Comparison of ENCODE assay signal across 10 cellular contexts in the genomic region with DNA sequence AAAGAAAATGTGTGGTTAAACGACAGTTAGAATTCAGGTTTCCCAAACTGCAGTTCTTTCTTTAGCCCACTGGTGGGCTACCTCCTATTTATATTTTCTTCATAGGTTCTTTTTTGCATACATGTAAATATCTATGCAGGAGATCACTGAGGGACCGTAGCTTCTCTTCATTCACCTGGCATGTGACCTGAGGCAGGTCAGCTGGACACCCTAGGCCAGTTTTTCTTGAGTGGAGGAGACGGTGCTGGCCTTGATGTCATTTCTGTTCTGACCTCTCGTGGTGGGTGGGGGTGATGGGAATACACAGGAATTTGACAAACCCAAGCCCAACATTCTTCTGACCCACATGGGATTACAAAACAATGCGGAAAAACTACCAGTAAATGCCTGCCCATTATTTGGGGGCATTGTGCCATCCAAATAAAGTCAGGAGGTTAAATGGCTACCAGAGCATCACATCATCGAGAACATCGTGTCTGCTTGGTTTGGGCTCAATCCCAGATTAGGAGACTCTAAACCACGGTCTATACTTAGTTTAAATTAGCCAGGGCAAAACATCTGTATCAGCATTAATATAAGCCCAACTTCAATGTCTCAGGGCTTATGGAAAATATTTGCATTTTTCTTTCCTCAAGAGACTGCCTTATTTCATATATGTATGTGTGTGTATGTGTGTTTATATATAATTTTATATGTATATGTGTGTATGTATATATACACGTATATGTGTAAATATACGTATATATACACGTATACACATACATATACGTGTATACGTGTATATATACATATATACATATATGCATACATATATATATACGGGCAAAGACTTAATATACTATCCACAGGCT. TPM values are rescaled to one million over a fixed set of nuclear protein-coding genes. Genes with fewer than 3 reads are reported as not detected.
DNase-seq lines count a peak whose midpoint lies in the region; ATAC-seq and TF ChIP-seq lines count a peak whose summit lies in the region.
"Had no signal": no experiment of that assay in that cellular context is flagged by ENCODE, and none has a peak within 500 bp of the region (broad histone marks: within the 10 kb centered on the region; RNA-seq: fewer than 3 reads in every experiment).

No MANE protein-coding gene starts in this region.

- ATAC-seq in GM21381 (IDR thresholded peaks at IDR 0.05; ENCODE audit: unreplicated experiment) (no peak), GM19328 (IDR thresholded peaks at IDR 0.05; ENCODE audit: unreplicated experiment) (no peak), HG03196 (IDR thresholded peaks at IDR 0.05; ENCODE audit: unreplicated experiment) (no peak)

- H3K4me1 ChIP-seq in OCI-LY7 (ENCODE audit: insufficient read depth, low read length, poor library complexity, severe bottlenecking) (peaks cover 32% of the 10 kb centered on the region), fibroblast of lung (ENCODE audit: control insufficient read depth, extremely low read depth, insufficient read depth, low read length) (peaks cover 33% of the 10 kb centered on the region)
- H3K4me1 ChIP-seq in CD4-positive, alpha-beta memory T cell (ENCODE audit: insufficient read depth, low read length): peaks cover 21% of the 10 kb centered on the region

- no peak overlapping the region for H3K4me3 Mint-ChIP-seq in CD4-positive, alpha-beta memory T cell
- H3K4me3 Mint-ChIP-seq: activated T-helper 1 cell treated with anti-CD3 and anti-CD28 coated beads, Interleukin-12 subunit alpha, Interleukin-12 subunit beta, Interleukin-2, Interleukin-4 antibody, amounts not matched to agents 30 ng/mL and 10 ng/mL and 1 ng/mL, durations not matched to agents 14 hours and 24 hours and 36 hours had no signal

- peak overlapping the region; percentile 31; the same call in 1 of the 2 replicates for H2AFZ ChIP-seq in OCI-LY7 (ENCODE audit: low read length)
- H2AFZ ChIP-seq in fibroblast of lung (ENCODE audit: low read length): no peak overlapping the region

- peak overlapping the region in 1 of 7 donors; percentile 16 for H3K27ac Mint-ChIP-seq in CD4-positive, alpha-beta memory T cell

- TF ChIP-seq CTCF in OCI-LY7 (conservative IDR thresholded peaks at IDR 0.05; ENCODE audit: low read length) (peak; percentile 72), fibroblast of lung (conservative IDR thresholded peaks at IDR 0.05 in 1 of 2, IDR thresholded peaks at IDR 0.05 in 1 of 2; ENCODE audit: low read depth in 1 of 2, low read length in 2 of 2) (peak; percentile 14 to 30), retinal pigment epithelial cell (conservative IDR thresholded peaks at IDR 0.05; ENCODE audit: low read depth, low read length) (peak; percentile 33)

- H3K9me3 Mint-ChIP-seq in CD4-positive, alpha-beta memory T cell: no peaks in the 10 kb centered on the region
- H3K9me3 Mint-ChIP-seq: activated T-helper 1 cell treated with anti-CD3 and anti-CD28 coated beads, Interleukin-12 subunit alpha, Interleukin-12 subunit beta, Interleukin-2, Interleukin-4 antibody, amounts not matched to agents 30 ng/mL and 10 ng/mL and 1 ng/mL, durations not matched to agents 14 hours and 24 hours and 36 hours had no signal

- H3K4me1 Mint-ChIP-seq in CD4-positive, alpha-beta memory T cell: peaks cover 14 to 18% (median 16%) of the 10 kb centered on the region in 4 donors

- H3K79me2 ChIP-seq in OCI-LY7 (ENCODE audit: insufficient read depth, low read depth, low read length) (no peaks in the 10 kb centered on the region), fibroblast of lung (ENCODE audit: control insufficient read depth, insufficient read depth, low read length) (no peaks in the 10 kb centered on the region)

- no peaks in the 10 kb centered on the region for H3K36me3 ChIP-seq in OCI-LY7 (ENCODE audit: insufficient read depth, low read length)
- no peaks in the 10 kb centered on the region for H3K36me3 ChIP-seq in fibroblast of lung (ENCODE audit: control insufficient read depth, insufficient read depth, low read length)
- no peaks in the 10 kb centered on the region for H3K36me3 ChIP-seq in CD4-positive, alpha-beta memory T cell (ENCODE audit: insufficient read depth, low read length)

- no peaks in the 10 kb centered on the region for H3K27me3 Mint-ChIP-seq in CD4-positive, alpha-beta memory T cell

- intact Hi-C loops in OCI-LY7 (cut with micrococcal nuclease; ENCODE audit: unreplicated experiment): loop anchor here (10.0 kb wide), 1 partner anchor 257 kb away; no protein-coding TSS in a partner anchor
- intact Hi-C loops in CD4-positive, alpha-beta memory T cell (cut with micrococcal nuclease): no loop called here

- H3K9me2 ChIP-seq in OCI-LY7 (ENCODE audit: insufficient read depth, low read length): no peaks in the 10 kb centered on the region

- H3K27ac ChIP-seq in OCI-LY7 (ENCODE audit: low read depth, low read length, poor library complexity, severe bottlenecking): no peak overlapping the region
- H3K27ac ChIP-seq in fibroblast of lung (ENCODE audit: insufficient read depth, low read length): peak overlapping the region; percentile 90
- H3K27ac ChIP-seq in CD4-positive, alpha-beta memory T cell (ENCODE audit: low read depth, low read length): no peak overlapping the region

- no peaks in the 10 kb centered on the region for H4K20me1 ChIP-seq in OCI-LY7 (ENCODE audit: insufficient read depth, low read length)
- no peaks in the 10 kb centered on the region for H4K20me1 ChIP-seq in fibroblast of lung (ENCODE audit: control insufficient read depth, extremely low read depth, insufficient read depth, low read length)

- H3K4me3 ChIP-seq in OCI-LY7 (ENCODE audit: low read depth, low read length, poor library complexity, severe bottlenecking) (no peak overlapping the region), fibroblast of lung (replicated peaks in 1 of 4; ENCODE audit: control extremely low read depth in 1 of 4, insufficient read depth in 1 of 4, low read depth in 3 of 4, low read length in 4 of 4) (no peak overlapping the region), retinal pigment epithelial cell (ENCODE audit: low read length) (no peak overlapping the region)
- no peak overlapping the region for H3K4me3 ChIP-seq in CD4-positive, alpha-beta memory T cell (ENCODE audit: low read length in 2 of 2)

- no peaks in the 10 kb centered on the region for H3K36me3 Mint-ChIP-seq in CD4-positive, alpha-beta memory T cell

- H3K27me3 ChIP-seq in fibroblast of lung (ENCODE audit: control insufficient read depth, insufficient read depth, low read length): no peaks in the 10 kb centered on the region
- no peaks in the 10 kb centered on the region for H3K27me3 ChIP-seq in CD4-positive, alpha-beta memory T cell (ENCODE audit: insufficient read depth, low read length)

- peak; percentile 73 for DNase-seq in EL
- no peak for DNase-seq in OCI-LY7 (ENCODE audit: low spot score)
- DNase-seq in fibroblast of lung (ENCODE audit: low read depth in 2 of 2): peak; percentile 39 to 80
- no peak for DNase-seq in retinal pigment epithelial cell (ENCODE audit: low read depth)
- no peak for DNase-seq in CD4-positive, alpha-beta memory T cell
- DNase-seq: hippocampal formation had no signal

- H3K4me2 ChIP-seq in OCI-LY7 (ENCODE audit: low read length): peak overlapping the region; percentile 25; the same call in 1 of the 2 replicates
- no peak overlapping the region for H3K4me2 ChIP-seq in fibroblast of lung (ENCODE audit: extremely low read depth, insufficient read depth, low read length)

- POLR2A ChIA-PET in OCI-LY7 (lab: Charles Lee): interaction anchor here (0.9 kb wide), 1 partner anchor 9 kb away, joined by 3 read pairs; no protein-coding TSS in a partner anchor
- POLR2A ChIA-PET in CD4-positive, alpha-beta memory T cell (lab: Charles Lee; ENCODE audit: partially characterized antibody): interaction anchor here (1.2 kb wide), 1 partner anchor 18 kb away, joined by 3 read pairs; no protein-coding TSS in a partner anchor

- no peak overlapping the region for H3K9ac ChIP-seq in fibroblast of lung (ENCODE audit: insufficient read depth, low read length)

- CTCF ChIA-PET in OCI-LY7 (lab: Charles Lee; ENCODE audit: unreplicated experiment): no interaction called here
- CTCF ChIA-PET in CD4-positive, alpha-beta memory T cell (lab: Charles Lee; ENCODE audit: partially characterized antibody): no interaction called here

- no TSS peak for BruUV-seq in OCI-LY7 (replicated peaks; lab: Mats Ljungman, UMichigan)

- H3K9me3 ChIP-seq in OCI-LY7 (ENCODE audit: low read length) (no peaks in the 10 kb centered on the region), fibroblast of lung (ENCODE audit: control insufficient read depth, insufficient read depth, low read depth, low read length) (no peaks in the 10 kb centered on the region)
- H3K9me3 ChIP-seq in CD4-positive, alpha-beta memory T cell (ENCODE audit: control insufficient read depth in 1 of 2, low read length in 2 of 2): no peaks in the 10 kb centered on the region

RNA-seq across cellular contexts. Expression of a gene that starts 7.4 kb away (rescaled TPM):
- total RNA-seq in OCI-LY7 (2014; rRNA removed; shearing (Covaris generic)): 30.2 and 40.6 TPM in 2 replicates
- total RNA-seq in OCI-LY7 (2022) (64.6 and 65.9 TPM in 2 replicates), fibroblast of lung (71.8 and 113 TPM in 2 replicates)
- 17.8 and 28.2 TPM in 2 replicates for polyA plus RNA-seq in fibroblast of lung
- polyA plus RNA-seq in fibroblast of lung (2012): 28.9 and 44.7 TPM in 2 replicates
- polyA minus RNA-seq in fibroblast of lung (ENCODE audit: low replicate concordance): 38.6 and 48.1 TPM in 2 replicates
- 100 to 1,000 TPM; 162 to 164 TPM for total RNA-seq in CD4-positive, alpha-beta memory T cell
- 10 to 100 TPM; 23.9 to 43.0 TPM for polyA plus RNA-seq in CD4-positive, alpha-beta memory T cell

Comparison
In these comparisons a context has a peak if more than half of its experiments do, and no peak if none do; other contexts are left out.
1. DNase-seq: peak in EL (single experiment) and fibroblast of lung (2 of 2); none in OCI-LY7 (single experiment), retinal pigment epithelial cell (single experiment) and CD4-positive, alpha-beta memory T cell (0 of 5).
2. CTCF ChIP-seq: peak in every context shown above with its lines; median percentile 72 in OCI-LY7; 33 in retinal pigment epithelial cell; 22 in fibroblast of lung.